20 cellular contexts compared by ENCODE assay signal in genomic region chr15:36175181-36175750, GRCh38.
"Had no signal": no experiment of that assay in that cellular context is flagged by ENCODE, and none has a peak within 500 bp of the region (broad histone marks: within the 10 kb centered on the region; RNA-seq: fewer than 3 reads in every experiment).

No MANE protein-coding gene starts in this region.

- H3K4me1 Mint-ChIP-seq: activated naive CD4-positive, alpha-beta T cell treated with anti-CD3 and anti-CD28 coated beads, Interleukin-2, amount 50 U/mL, for 24 hours had no signal

- FAIRE-seq: colon, endothelial cell of umbilical vein, keratinocyte had no signal

- H3K27me3 Mint-ChIP-seq: activated naive CD4-positive, alpha-beta T cell treated with anti-CD3 and anti-CD28 coated beads, Interleukin-2, amount 50 U/mL, for 24 hours; effector memory CD8-positive, alpha-beta T cell had no signal

- H3K9me3 Mint-ChIP-seq: activated naive CD4-positive, alpha-beta T cell treated with anti-CD3 and anti-CD28 coated beads, Interleukin-2, amount 50 U/mL, for 24 hours; brain had no signal

- H3K4me3 Mint-ChIP-seq: activated CD8-positive, alpha-beta T cell treated with anti-CD3 and anti-CD28 coated beads, Interleukin-2, amount 10 ng/mL, durations not matched to agents 7 days and 5 days; activated naive CD4-positive, alpha-beta T cell treated with anti-CD3 and anti-CD28 coated beads, Interleukin-2, amount 50 U/mL, for 24 hours; brain; effector memory CD8-positive, alpha-beta T cell; naive thymus-derived CD8-positive, alpha-beta T cell had no signal

- DNase-seq: activated CD4-positive, alpha-beta T cell treated with anti-CD3 and anti-CD28 coated beads for 1 hour; activated CD4-positive, alpha-beta T cell treated with anti-CD3 and anti-CD28 coated beads, Interleukin-2, amount 50 U/mL, for 1 hour; activated CD8-positive, alpha-beta T cell treated with anti-CD3 and anti-CD28 coated beads, Interleukin-2, amount 10 ng/mL, durations not matched to agents 7 days and 5 days; activated gamma-delta T cell treated with Interleukin-2 at 50 U/mL for 16 hours; aorta; effector memory CD8-positive, alpha-beta T cell; heart left ventricle; lower lobe of right lung; naive thymus-derived CD8-positive, alpha-beta T cell; ovary; psoas muscle; stimulated activated CD4-positive, alpha-beta T cell treated with anti-CD3 and anti-CD28 coated beads, Interleukin-4, amount 100 ng/mL, for 24 hours; stimulated activated naive CD4-positive, alpha-beta T cell treated with Interleukin-2 at 50 U/mL for 16 hours; T-helper 1 cell; thyroid gland had no signal

- H3K36me3 Mint-ChIP-seq: activated naive CD4-positive, alpha-beta T cell treated with anti-CD3 and anti-CD28 coated beads, Interleukin-2, amount 50 U/mL, for 24 hours; brain; naive thymus-derived CD8-positive, alpha-beta T cell had no signal

- H3K27ac Mint-ChIP-seq: activated CD8-positive, alpha-beta T cell treated with anti-CD3 and anti-CD28 coated beads, Interleukin-2, amount 10 ng/mL, durations not matched to agents 7 days and 5 days; activated naive CD4-positive, alpha-beta T cell treated with anti-CD3 and anti-CD28 coated beads, Interleukin-2, amount 50 U/mL, for 24 hours; brain; effector memory CD8-positive, alpha-beta T cell; naive thymus-derived CD8-positive, alpha-beta T cell had no signal
